In the genomic region with DNA sequence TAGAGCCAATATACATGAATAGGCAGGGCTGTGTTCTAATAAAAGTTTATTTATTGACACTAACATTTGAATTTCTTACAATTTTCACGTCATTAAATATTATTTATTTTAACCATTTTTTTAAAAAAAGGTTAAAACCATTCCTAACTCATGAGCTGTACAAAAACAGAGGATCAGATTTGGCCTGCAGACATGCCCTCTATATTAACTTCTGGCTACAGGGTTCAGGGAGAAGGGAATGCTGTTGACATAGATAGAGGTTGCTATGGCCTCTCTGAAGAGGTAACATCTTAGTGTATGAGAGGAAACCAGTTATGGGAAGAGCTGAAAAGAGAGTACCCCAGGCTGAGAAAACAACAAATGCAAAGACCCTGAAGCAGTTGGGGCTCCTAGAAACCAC, we compare ENCODE assay signal across 18 cellular contexts.
"Had no signal": no experiment of that assay in that cellular context is flagged by ENCODE, and none has a peak within 500 bp of the region (broad histone marks: within the 10 kb centered on the region; RNA-seq: fewer than 3 reads in every experiment).

No MANE protein-coding gene starts in this region.

- DNase-seq: activated CD4-positive, alpha-beta T cell treated with anti-CD3 and anti-CD28 coated beads, Interleukin-2, amount 50 U/mL, for 48 hours; activated naive CD4-positive, alpha-beta T cell treated with Interleukin-2 at 50 U/mL for 16 hours; activated naive CD8-positive, alpha-beta T cell treated with anti-CD3 and anti-CD28 coated beads, Interleukin-2, amount 50 U/mL, for 24 hours; central memory CD4-positive, alpha-beta T cell; cortex of kidney; effector CD4-positive, alpha-beta T cell; foreskin melanocyte; head of caudate nucleus; ovary; right lobe of liver; stimulated activated CD4-positive, alpha-beta T cell treated with anti-CD3 and anti-CD28 coated beads, Interleukin-2, amount 100 ng/mL, for 24 hours; T-helper 17 cell; thyroid gland; WERI-Rb-1 had no signal

- H3K4me3 ChIP-seq: esophagus muscularis mucosa, lung, ovary, right lobe of liver, thyroid gland had no signal

- H3K36me3 ChIP-seq: esophagus muscularis mucosa, ovary, right lobe of liver, thyroid gland, WERI-Rb-1 had no signal

- H3K27ac Mint-ChIP-seq: activated naive CD8-positive, alpha-beta T cell treated with anti-CD3 and anti-CD28 coated beads, Interleukin-2, amount 50 U/mL, for 24 hours; activated T-helper 17 cell treated with anti-CD3 and anti-CD28 coated beads, Interleukin-2, amount 50 U/mL, for 72 hours; T-helper 17 cell had no signal

- H3K27me3 Mint-ChIP-seq: activated T-helper 17 cell treated with anti-CD3 and anti-CD28 coated beads, Interleukin-2, amount 50 U/mL, for 72 hours; T-helper 17 cell had no signal

- H3K9me3 ChIP-seq: esophagus muscularis mucosa, ovary, right lobe of liver, thyroid gland had no signal

- H3K9me3 Mint-ChIP-seq: activated naive CD8-positive, alpha-beta T cell treated with anti-CD3 and anti-CD28 coated beads, Interleukin-2, amount 50 U/mL, for 24 hours; activated T-helper 17 cell treated with anti-CD3 and anti-CD28 coated beads, Interleukin-2, amount 50 U/mL, for 72 hours; neural crest cell had no signal

- ATAC-seq: activated naive CD8-positive, alpha-beta T cell treated with anti-CD3 and anti-CD28 coated beads, Interleukin-2, amount 50 U/mL, for 24 hours; activated T-helper 17 cell treated with anti-CD3 and anti-CD28 coated beads, Interleukin-2, amount 50 U/mL, for 72 hours; right lobe of liver; T-helper 17 cell had no signal

- H3K27ac ChIP-seq: esophagus muscularis mucosa, ovary, right lobe of liver, thyroid gland, WERI-Rb-1 had no signal

- H3K4me3 Mint-ChIP-seq: activated naive CD8-positive, alpha-beta T cell treated with anti-CD3 and anti-CD28 coated beads, Interleukin-2, amount 50 U/mL, for 24 hours; activated T-helper 17 cell treated with anti-CD3 and anti-CD28 coated beads, Interleukin-2, amount 50 U/mL, for 72 hours; neural crest cell; T-helper 17 cell had no signal

- H3K27me3 ChIP-seq: esophagus muscularis mucosa, ovary, right lobe of liver, thyroid gland had no signal
